Comparison of ENCODE assay signal across 8 cellular contexts in the genomic region with DNA sequence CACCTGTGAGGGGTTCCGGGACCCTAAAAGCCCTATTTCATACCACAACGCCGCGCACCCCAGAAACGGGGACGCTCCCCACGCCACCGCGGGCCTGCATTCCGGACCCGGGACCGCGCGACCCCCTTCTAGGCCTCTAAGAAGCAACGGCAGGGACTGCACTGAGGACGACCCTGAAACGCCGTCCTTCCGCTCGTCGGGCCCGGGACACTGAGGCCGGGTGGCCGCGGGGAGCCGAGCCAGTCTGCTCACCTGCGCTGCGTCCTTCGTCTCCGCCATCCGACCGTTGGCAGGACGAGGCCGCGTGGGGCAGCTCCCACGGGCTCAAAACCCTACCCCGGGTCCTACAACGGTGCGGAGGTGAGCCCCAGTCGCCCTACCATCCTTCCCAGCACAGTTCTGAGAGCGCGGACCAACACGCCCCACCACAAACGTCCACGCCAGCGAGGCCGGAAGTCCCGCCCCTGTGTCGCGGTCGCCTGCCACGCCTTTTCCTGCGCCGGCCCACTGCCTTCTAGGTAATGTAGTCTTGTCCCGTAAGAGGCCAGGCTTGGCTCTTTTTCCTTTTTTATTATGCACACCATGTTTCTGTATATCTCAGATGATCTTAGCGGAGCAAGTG. TPM values are rescaled to one million over a fixed set of nuclear protein-coding genes. Genes with fewer than 3 reads are reported as not detected.
A peak's percentile ranks its signal among the peaks of the same experiment; 100 is the strongest.
DNase-seq lines count a peak whose midpoint lies in the region; ATAC-seq and TF ChIP-seq lines count a peak whose summit lies in the region.

A gene (minus strand): TSS at position 460 of the 622 bp plus-strand sequence. CDS start 181 bp downstream, at position 279.

- H3K4me1 ChIP-seq in adrenal gland (replicated peaks in 1 of 2) (peaks cover 4 to 16% of the 10 kb centered on the region in 2 donors), heart right ventricle (peaks cover 3 to 31% (median 21%) of the 10 kb centered on the region in 9 donors)

- WGBS in adrenal gland, 4 donors, result 0 to 1% (median 0%) methylated on average over 21 to 56 of the region's 56 CpGs
- 0 to 1% methylated on average over 56 of the region's 56 CpGs for WGBS in heart right ventricle, 2 donors

- H3K27me3 Mint-ChIP-seq in type B pancreatic cell, result no peaks in the 10 kb centered on the region

- ATAC-seq in HG02642 (IDR thresholded peaks at IDR 0.05; ENCODE audit: poor library complexity, unreplicated experiment) (peak; percentile 97), heart right ventricle (peak; percentile 98 to 100 (median 99))

- H3K9me3 Mint-ChIP-seq in type B pancreatic cell, result peaks cover 33% of the 10 kb centered on the region

- H3K4me3 ChIP-seq in adrenal gland, result peak within 1 kb of the TSS; percentile 29 to 96 (median 68)
- H3K4me3 ChIP-seq in heart right ventricle, result peak within 1 kb of the TSS; percentile 80 to 100 (median 96)

- intact Hi-C loops in adrenal gland (cut with DNase I) (no loop called here), heart right ventricle (cut with DNase I) (loop anchor here in 1 of 10 donors (10.0 kb wide), 1 partner anchor 55 kb away; a partner anchor contains a TSS), posterior cingulate gyrus (cut with DNase I) (no loop called here)

- H3K9me3 ChIP-seq in adrenal gland (replicated peaks in 1 of 3) (peaks cover 0 to 1% (median 0%) of the 10 kb centered on the region in 3 donors), heart right ventricle (peaks cover 0 to 63% (median 7%) of the 10 kb centered on the region in 11 donors)

- H3K36me3 Mint-ChIP-seq in type B pancreatic cell, result peaks cover 37% of the 10 kb centered on the region

- TF ChIP-seq CTCF in adrenal gland (IDR thresholded peaks at IDR 0.05) (no peak), heart right ventricle (IDR thresholded peaks at IDR 0.05) (no peak), type B pancreatic cell (conservative IDR thresholded peaks at IDR 0.05) (no peak)

- peak within 1 kb of the TSS; percentile 99 for H3K4me3 Mint-ChIP-seq in type B pancreatic cell

- peak within 1 kb of the TSS; percentile 87 for H3K27ac Mint-ChIP-seq in type B pancreatic cell

- H3K4me1 Mint-ChIP-seq in type B pancreatic cell (ENCODE audit: unreplicated experiment), result peaks cover 21% of the 10 kb centered on the region

- DNase-seq in NCI-H1417 (lab: John Stamatoyannopoulos, UW), result peak; percentile 68 to 84 (median 82)
- peak; percentile 79 for DNase-seq in T follicular helper cell (ENCODE audit: low read depth)
- peak; percentile 89 to 96 (median 92) for DNase-seq in adrenal gland
- peak; percentile 92 to 93 for DNase-seq in heart right ventricle
- DNase-seq in posterior cingulate gyrus, result peak; percentile 84 to 99 (median 93)
- DNase-seq in type B pancreatic cell (ENCODE audit: extremely low spot score, unreplicated experiment), result peak; percentile 88

- H3K27ac ChIP-seq in adrenal gland, result peak within 1 kb of the TSS in 4 of 5 donors; percentile 12 to 75 (median 58)
- H3K27ac ChIP-seq in heart right ventricle, result peak within 1 kb of the TSS; percentile 23 to 93 (median 84)

- H3K27me3 ChIP-seq in adrenal gland (no peaks in the 10 kb centered on the region), heart right ventricle (no peaks in the 10 kb centered on the region)

- TF ChIP-seq POLR2A in GM10847 (IDR thresholded peaks at IDR 0.05; ENCODE audit: extremely low read depth, insufficient read length), result peak; percentile 67
- peak in 1 of 2 donors; percentile 50 for TF ChIP-seq POLR2A in adrenal gland (IDR thresholded peaks at IDR 0.05)

- H3K36me3 ChIP-seq in adrenal gland (replicated peaks in 1 of 2) (peaks cover 0 to 14% of the 10 kb centered on the region in 2 donors), heart right ventricle (peaks cover 0 to 24% (median 19%) of the 10 kb centered on the region in 9 donors)

RNA-seq across cellular contexts. Expression of the gene that starts here (rescaled TPM):
- total RNA-seq in adrenal gland (10 to 100 TPM in 2 of 8 donors, 1 to 10 TPM in 6; 2.7 to 12.7 (median 6.9) TPM), heart right ventricle (1 to 10 TPM; 4.6 to 9.7 (median 7.5) TPM), type B pancreatic cell (ENCODE audit: low replicate concordance) (15.9 and 18.7 TPM in 2 replicates)
- polyA plus RNA-seq in adrenal gland (1 to 10 TPM; 3.4 to 9.1 (median 4.5) TPM), heart right ventricle (1 to 10 TPM; 3.3 to 6.7 TPM)

Comparison
In these comparisons a context has a peak if more than half of its experiments do, and no peak if none do; other contexts are left out.
1. Peak in every context shown above with its lines: DNase-seq, ATAC-seq, H3K4me3 ChIP-seq and H3K27ac ChIP-seq.